Comparison of ENCODE assay signal across 9 cellular contexts in genomic region chr14:71497645-71498086, GRCh38.
DNase-seq lines count a peak whose midpoint lies in the region; ATAC-seq, FAIRE-seq and TF ChIP-seq lines count a peak whose summit lies in the region.
"Had no signal": no experiment of that assay in that cellular context is flagged by ENCODE, and none has a peak within 500 bp of the region (broad histone marks: within the 10 kb centered on the region; RNA-seq: fewer than 3 reads in every experiment).

No MANE protein-coding gene starts in this region.

- no peaks in the 10 kb centered on the region for H3K27me3 ChIP-seq in AG04450 (ENCODE audit: control insufficient read depth, insufficient read depth, low read length)
- no peaks in the 10 kb centered on the region for H3K27me3 ChIP-seq in effector memory CD4-positive, alpha-beta T cell (replicated peaks; ENCODE audit: control insufficient read depth, insufficient read depth, low read length, poor library complexity, severe bottlenecking)

- H3K36me3 ChIP-seq in effector memory CD4-positive, alpha-beta T cell (ENCODE audit: control insufficient read depth, insufficient read depth, low read length) = no peaks in the 10 kb centered on the region

- no peaks in the 10 kb centered on the region for H3K4me1 ChIP-seq in effector memory CD4-positive, alpha-beta T cell (ENCODE audit: control insufficient read depth, insufficient read depth, low read length, poor library complexity, severe bottlenecking)

- 0 out of 2 replicates have a peak, but pooled peaks have one; percentile 4 for TF ChIP-seq CTCF in AG04450 (IDR thresholded peaks at IDR 0.05; ENCODE audit: low read depth, low read length)

- no peak for FAIRE-seq in urothelium cell line (lab: Jason Lieb, UNC)
- FAIRE-seq: G401.6 had no signal

- CTCF ChIA-PET in AG04450 (lab: Charles Lee) = interaction anchor here (1.6 kb wide), 1 partner anchor 358 kb away, joined by 3 read pairs; no protein-coding TSS in a partner anchor

- POLR2A ChIA-PET in AG04450 (lab: Yijun Ruan, JAX) = interaction anchor here (0.6 kb wide), 2 partner anchors 12 to 213 kb away, joined by 3 to 4 read pairs; no protein-coding TSS in a partner anchor

- ATAC-seq in GM19351 (IDR thresholded peaks at IDR 0.05; ENCODE audit: unreplicated experiment) (peak; percentile 87), HG03175 (IDR thresholded peaks at IDR 0.05; ENCODE audit: unreplicated experiment) (peak; percentile 94), SK-N-SH treated with all-trans-retinoic acid at 6 μM for 48 hours (peak; percentile 24; the same call in 2 of the 3 replicates)

- H3K27ac ChIP-seq in AG04450 (ENCODE audit: low read depth, low read length) = no peak overlapping the region
- H3K27ac ChIP-seq in effector memory CD4-positive, alpha-beta T cell (ENCODE audit: insufficient read depth, low read length, poor library complexity, severe bottlenecking) = no peak overlapping the region

- H3K9me3 ChIP-seq in AG04450 (ENCODE audit: control insufficient read depth, insufficient read depth, low read length) = no peaks in the 10 kb centered on the region; the same call in 1 of the 2 replicates
- H3K9me3 ChIP-seq in effector memory CD4-positive, alpha-beta T cell (ENCODE audit: control insufficient read depth, low read length) = no peaks in the 10 kb centered on the region

- DNase-seq in AG04450 (ENCODE audit: low read depth, low spot score) (peak; percentile 26), urothelium cell line (ENCODE audit: low spot score) (peak; percentile 24), hippocampal formation (lab: John Stamatoyannopoulos, UW) (no peak)
- no peak for DNase-seq in effector memory CD4-positive, alpha-beta T cell
- DNase-seq in activated CD8-positive, alpha-beta memory T cell treated with anti-CD3 and anti-CD28 coated beads, Interleukin-2, amount 50 U/mL, for 48 hours = no peak

- H3K4me3 ChIP-seq in AG04450 (ENCODE audit: low read depth, low read length) = no peak overlapping the region
- H3K4me3 ChIP-seq in effector memory CD4-positive, alpha-beta T cell (ENCODE audit: insufficient read depth, low read depth, low read length, poor library complexity, severe bottlenecking) = no peak overlapping the region

TF ChIP-seq in SK-N-SH treated with all-trans-retinoic acid at 6 μM for 48 hours, 23 proteins besides CTCF, POLR2A, EP300 and RAD21:
- TF ChIP-seq SNAI2 (CRISPR knock-in tag; IDR thresholded peaks at IDR 0.05) (no peak), GLIS3 (CRISPR knock-in tag; IDR thresholded peaks at IDR 0.05) (no peak), ISL1 (CRISPR knock-in tag; IDR thresholded peaks at IDR 0.05) (peak; percentile 71), ZNF565 (CRISPR knock-in tag; conservative IDR thresholded peaks at IDR 0.05; ENCODE audit: low read depth) (no peak)
TF ChIP-seq in SK-N-SH treated with all-trans-retinoic acid at 6 μM for 48 hours: peak in this region for 1.

Comparison
In these comparisons a context has a peak if more than half of its experiments do, and no peak if none do; other contexts are left out.
1. DNase-seq: peak in AG04450 (single experiment) and urothelium cell line (single experiment); none in hippocampal formation (0 of 2), effector memory CD4-positive, alpha-beta T cell (0 of 3) and activated CD8-positive, alpha-beta memory T cell treated with anti-CD3 and anti-CD28 coated beads, Interleukin-2, amount 50 U/mL, for 48 hours (single experiment).
2. ATAC-seq: peak in every context shown above with its lines; median percentile 94 in HG03175; 87 in GM19351; 24 in SK-N-SH treated with all-trans-retinoic acid at 6 μM for 48 hours.